Comparison of ENCODE assay signal across 19 cellular contexts in the genomic region with DNA sequence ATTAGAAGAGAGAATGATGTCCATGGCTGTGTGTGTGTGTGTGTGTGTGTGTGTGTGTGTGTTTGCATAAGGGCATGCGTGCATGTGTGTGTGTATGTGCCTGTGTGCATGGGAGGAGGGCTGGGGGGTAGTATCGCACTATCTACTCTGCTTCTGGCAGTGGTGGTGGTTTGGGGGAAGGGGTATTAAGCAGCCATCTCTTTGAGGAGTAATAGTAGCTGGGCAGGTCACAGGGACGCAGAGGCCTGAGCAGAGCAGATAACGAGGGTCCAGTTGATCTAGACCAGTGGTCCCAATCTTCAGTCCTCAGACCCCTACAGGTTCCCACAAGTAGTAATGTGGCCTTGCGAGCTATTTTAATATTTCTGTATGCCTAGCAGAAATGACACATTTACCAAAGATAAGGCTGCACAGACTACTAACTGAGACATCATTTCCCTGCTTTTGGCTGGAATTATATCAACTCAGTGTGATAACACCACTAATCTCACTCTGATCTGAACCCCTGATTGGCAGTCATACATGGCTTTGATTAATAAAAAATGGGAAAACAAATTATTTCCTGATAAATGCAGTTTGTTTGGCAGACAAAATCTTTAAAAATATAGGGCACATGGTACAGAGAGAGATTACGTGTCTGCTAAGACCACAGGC.
DNase-seq lines count a peak whose midpoint lies in the region; ATAC-seq, FAIRE-seq and TF ChIP-seq lines count a peak whose summit lies in the region.
"Had no signal": no experiment of that assay in that cellular context is flagged by ENCODE, and none has a peak within 500 bp of the region (broad histone marks: within the 10 kb centered on the region; RNA-seq: fewer than 3 reads in every experiment).

No MANE protein-coding gene starts in this region.

- H3K4me2 ChIP-seq in neural progenitor cell: no peak overlapping the region
- H3K4me2 ChIP-seq: BLaER1 had no signal

- peaks cover 8% of the 10 kb centered on the region for H3K9me3 Mint-ChIP-seq in neural progenitor cell
- H3K9me3 Mint-ChIP-seq: CD8-positive, alpha-beta T cell had no signal

- H3K27ac Mint-ChIP-seq in neural progenitor cell: peak overlapping the region; percentile 89
- H3K27ac Mint-ChIP-seq: CD4-positive, CD25-positive, alpha-beta regulatory T cell; CD8-positive, alpha-beta T cell; HFFc6 had no signal

- no peaks in the 10 kb centered on the region for H3K79me2 ChIP-seq in neural progenitor cell (ENCODE audit: low read depth)

- no peaks in the 10 kb centered on the region for H3F3A ChIP-seq in neural progenitor cell (ENCODE audit: low read depth)

- H3K4me1 ChIP-seq in neural progenitor cell: peaks cover 22% of the 10 kb centered on the region

- no peak overlapping the region for H3K4me3 Mint-ChIP-seq in neural progenitor cell
- H3K4me3 Mint-ChIP-seq: CD4-positive, CD25-positive, alpha-beta regulatory T cell; CD8-positive, alpha-beta T cell; HFFc6 had no signal

- no peaks in the 10 kb centered on the region for H3K27me3 ChIP-seq in neural progenitor cell
- H3K27me3 ChIP-seq: BLaER1 had no signal

- H3K9ac ChIP-seq in neural progenitor cell: no peak overlapping the region
- H3K9ac ChIP-seq: BLaER1 had no signal

- DNase-seq in GM12892 (ENCODE audit: insufficient read length) (no peak), neural progenitor cell (ENCODE audit: low spot score) (no peak), urothelium cell line (ENCODE audit: low spot score) (no peak), NCI-H748 (lab: John Stamatoyannopoulos, UW; ENCODE audit: unreplicated experiment) (no peak)
- DNase-seq: Caco-2; CD4-positive, CD25-positive, alpha-beta regulatory T cell; CD8-positive, alpha-beta T cell; DND-41; GOT3; HFFc6 had no signal

- no peaks in the 10 kb centered on the region for H4K20me1 ChIP-seq in neural progenitor cell (ENCODE audit: low read depth)
- H4K20me1 ChIP-seq: BLaER1 had no signal

- no peak overlapping the region for H3K4me3 ChIP-seq in neural progenitor cell
- H3K4me3 ChIP-seq: BLaER1, HAP-1 had no signal

- no peak overlapping the region for H3K27ac ChIP-seq in neural progenitor cell
- H3K27ac ChIP-seq: BLaER1, C4-2B had no signal

- H3K27me3 Mint-ChIP-seq in neural progenitor cell (ENCODE audit: insufficient read depth, low read depth): peaks cover 9% of the 10 kb centered on the region
- H3K27me3 Mint-ChIP-seq: CD4-positive, CD25-positive, alpha-beta regulatory T cell had no signal

- H2AFZ ChIP-seq in neural progenitor cell (replicated peaks): no peak overlapping the region

- no peak for TF ChIP-seq CTCF in neural progenitor cell (IDR thresholded peaks at IDR 0.05)

- H3K9me3 ChIP-seq in neural progenitor cell (ENCODE audit: low read depth): no peaks in the 10 kb centered on the region
- H3K9me3 ChIP-seq: BLaER1, Caco-2, HAP-1 had no signal

- H3K4me1 Mint-ChIP-seq in neural progenitor cell: peaks cover 85% of the 10 kb centered on the region
- H3K4me1 Mint-ChIP-seq: CD4-positive, CD25-positive, alpha-beta regulatory T cell had no signal

- no peaks in the 10 kb centered on the region for H3K36me3 ChIP-seq in neural progenitor cell
- H3K36me3 ChIP-seq: BLaER1, HAP-1 had no signal

- H3K36me3 Mint-ChIP-seq in neural progenitor cell: peaks cover 8% of the 10 kb centered on the region
- H3K36me3 Mint-ChIP-seq: CD4-positive, CD25-positive, alpha-beta regulatory T cell; CD8-positive, alpha-beta T cell had no signal

- no peak for TF ChIP-seq POLR2A in GM12892 (IDR thresholded peaks at IDR 0.05; ENCODE audit: low read depth, low read length)

- no peak; the same call in 2 of the 3 replicates for ATAC-seq in SK-N-SH treated with all-trans-retinoic acid at 6 μM for 48 hours
- no peak for ATAC-seq in HG03095 (IDR thresholded peaks at IDR 0.05; ENCODE audit: unreplicated experiment)
- no peak for ATAC-seq in HG03378 (IDR thresholded peaks at IDR 0.05; ENCODE audit: unreplicated experiment)
- ATAC-seq: CD8-positive, alpha-beta T cell had no signal

- peak; percentile 5 for FAIRE-seq in GM12892 (lab: Jason Lieb, UNC)
- peak; percentile 81 for FAIRE-seq in urothelium cell line (lab: Jason Lieb, UNC)
- FAIRE-seq: G401.6, GM19239, H54 had no signal

TF ChIP-seq in SK-N-SH treated with all-trans-retinoic acid at 6 μM for 48 hours, 23 proteins besides CTCF, POLR2A, EP300 and RAD21:
- TF ChIP-seq, protein P1, sequence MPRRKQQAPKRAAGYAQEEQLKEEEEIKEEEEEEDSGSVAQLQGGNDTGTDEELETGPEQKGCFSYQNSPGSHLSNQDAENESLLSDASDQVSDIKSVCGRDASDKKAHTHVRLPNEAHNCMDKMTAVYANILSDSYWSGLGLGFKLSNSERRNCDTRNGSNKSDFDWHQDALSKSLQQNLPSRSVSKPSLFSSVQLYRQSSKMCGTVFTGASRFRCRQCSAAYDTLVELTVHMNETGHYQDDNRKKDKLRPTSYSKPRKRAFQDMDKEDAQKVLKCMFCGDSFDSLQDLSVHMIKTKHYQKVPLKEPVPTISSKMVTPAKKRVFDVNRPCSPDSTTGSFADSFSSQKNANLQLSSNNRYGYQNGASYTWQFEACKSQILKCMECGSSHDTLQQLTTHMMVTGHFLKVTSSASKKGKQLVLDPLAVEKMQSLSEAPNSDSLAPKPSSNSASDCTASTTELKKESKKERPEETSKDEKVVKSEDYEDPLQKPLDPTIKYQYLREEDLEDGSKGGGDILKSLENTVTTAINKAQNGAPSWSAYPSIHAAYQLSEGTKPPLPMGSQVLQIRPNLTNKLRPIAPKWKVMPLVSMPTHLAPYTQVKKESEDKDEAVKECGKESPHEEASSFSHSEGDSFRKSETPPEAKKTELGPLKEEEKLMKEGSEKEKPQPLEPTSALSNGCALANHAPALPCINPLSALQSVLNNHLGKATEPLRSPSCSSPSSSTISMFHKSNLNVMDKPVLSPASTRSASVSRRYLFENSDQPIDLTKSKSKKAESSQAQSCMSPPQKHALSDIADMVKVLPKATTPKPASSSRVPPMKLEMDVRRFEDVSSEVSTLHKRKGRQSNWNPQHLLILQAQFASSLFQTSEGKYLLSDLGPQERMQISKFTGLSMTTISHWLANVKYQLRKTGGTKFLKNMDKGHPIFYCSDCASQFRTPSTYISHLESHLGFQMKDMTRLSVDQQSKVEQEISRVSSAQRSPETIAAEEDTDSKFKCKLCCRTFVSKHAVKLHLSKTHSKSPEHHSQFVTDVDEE (CRISPR knock-in tag; IDR thresholded peaks at IDR 0.05): 0 out of 2 replicates have a peak, but pooled peaks have one; percentile 72
- TF ChIP-seq BACH2 (CRISPR knock-in tag; IDR thresholded peaks at IDR 0.05; ENCODE audit: borderline replicate concordance) (no peak), TCF4 (CRISPR knock-in tag; IDR thresholded peaks at IDR 0.05; ENCODE audit: borderline replicate concordance) (peak; percentile 74; the same call in 1 of the 2 replicates)
TF ChIP-seq in SK-N-SH treated with all-trans-retinoic acid at 6 μM for 48 hours: peak in this region for 2.
